In genomic region chr2:88853403-88853790, GRCh38 we compare ENCODE assay signal across 20 cellular contexts.
DNase-seq lines count a peak whose midpoint lies in the region; ATAC-seq and TF ChIP-seq lines count a peak whose summit lies in the region.
"Had no signal": no experiment of that assay in that cellular context is flagged by ENCODE, and none has a peak within 500 bp of the region (broad histone marks: within the 10 kb centered on the region; RNA-seq: fewer than 3 reads in every experiment).

No MANE protein-coding gene starts in this region.

- H3K36me3 ChIP-seq in OCI-LY7 (ENCODE audit: insufficient read depth, low read length) = peaks cover 26% of the 10 kb centered on the region
- H3K36me3 ChIP-seq in CD4-positive, alpha-beta memory T cell (ENCODE audit: insufficient read depth, low read length) = no peaks in the 10 kb centered on the region
- H3K36me3 ChIP-seq: HAP-1 had no signal

- no peak overlapping the region for H3K4me3 Mint-ChIP-seq in stimulated activated naive CD8-positive, alpha-beta T cell treated with anti-CD3 and anti-CD28 coated beads, Interleukin-15, Interleukin-2, amounts not matched to agents 100 ng/mL and 50 ng/mL, for 24 hours
- peak overlapping the region; percentile 53 for H3K4me3 Mint-ChIP-seq in memory B cell
- H3K4me3 Mint-ChIP-seq in CD4-positive, alpha-beta memory T cell = no peak overlapping the region

- CTCF ChIA-PET in OCI-LY7 (lab: Charles Lee; ENCODE audit: unreplicated experiment) = interaction anchor here (2.9 kb wide), 1 partner anchor 22 kb away, joined by 16 read pairs; no protein-coding TSS in a partner anchor
- CTCF ChIA-PET in CD4-positive, alpha-beta memory T cell (lab: Charles Lee; ENCODE audit: partially characterized antibody) = no interaction called here

- no peak for TF ChIP-seq CTCF in OCI-LY7 (conservative IDR thresholded peaks at IDR 0.05; ENCODE audit: low read length)

- no peak for DNase-seq in stimulated activated naive CD8-positive, alpha-beta T cell treated with anti-CD3 and anti-CD28 coated beads, Interleukin-15, Interleukin-2, amounts not matched to agents 100 U/mL and 50 U/mL, for 24 hours
- DNase-seq in OCI-LY7 (ENCODE audit: low spot score) = no peak
- DNase-seq in memory B cell (ENCODE audit: low spot score in 2 of 2) = no peak
- DNase-seq in CD4-positive, alpha-beta memory T cell = no peak
- DNase-seq in substantia nigra (lab: John Stamatoyannopoulos, UW) = no peak
- DNase-seq in GOT3 (lab: John Stamatoyannopoulos, UW) = no peak
- DNase-seq: 8988T, AML-193, DMS79, GM23248, NCI-H1694 treated with DMSO at 0.1 percent for 48 hours, NCI-H2081 treated with DMSO at 0.1 percent for 48 hours, NCI-H2171 treated with DMSO at 0.1 percent for 48 hours, NCI-H524 treated with DMSO at 0.1 percent for 48 hours, NCI-H82, Right ventricle myocardium superior, SW 1271 had no signal

- BruUV-seq in OCI-LY7 (replicated peaks; lab: Mats Ljungman, UMichigan) = no TSS peak

- intact Hi-C loops in OCI-LY7 (cut with micrococcal nuclease; ENCODE audit: unreplicated experiment) = no loop called here
- intact Hi-C loops in CD4-positive, alpha-beta memory T cell (cut with micrococcal nuclease) = no loop called here

- no peaks in the 10 kb centered on the region for H3K36me3 Mint-ChIP-seq in stimulated activated naive CD8-positive, alpha-beta T cell treated with anti-CD3 and anti-CD28 coated beads, Interleukin-15, Interleukin-2, amounts not matched to agents 100 ng/mL and 50 ng/mL, for 24 hours (ENCODE audit: low read depth)
- peaks cover 23% of the 10 kb centered on the region for H3K36me3 Mint-ChIP-seq in memory B cell
- H3K36me3 Mint-ChIP-seq in CD4-positive, alpha-beta memory T cell = no peaks in the 10 kb centered on the region

- peaks cover 12% of the 10 kb centered on the region for H3K4me1 Mint-ChIP-seq in stimulated activated naive CD8-positive, alpha-beta T cell treated with anti-CD3 and anti-CD28 coated beads, Interleukin-15, Interleukin-2, amounts not matched to agents 100 ng/mL and 50 ng/mL, for 24 hours (ENCODE audit: low read depth)
- peaks cover 57% of the 10 kb centered on the region for H3K4me1 Mint-ChIP-seq in memory B cell
- H3K4me1 Mint-ChIP-seq in CD4-positive, alpha-beta memory T cell = no peaks in the 10 kb centered on the region

- H3K27me3 ChIP-seq in CD4-positive, alpha-beta memory T cell (ENCODE audit: insufficient read depth, low read length) = no peaks in the 10 kb centered on the region

- H3K27ac ChIP-seq in OCI-LY7 (ENCODE audit: low read depth, low read length, poor library complexity, severe bottlenecking) (peak overlapping the region; percentile 100), substantia nigra (ENCODE audit: low read depth, low read length, poor library complexity, severe bottlenecking) (no peak overlapping the region)
- no peak overlapping the region for H3K27ac ChIP-seq in CD4-positive, alpha-beta memory T cell (ENCODE audit: low read depth, low read length)
- H3K27ac ChIP-seq: GM23248 had no signal

- H3K27me3 Mint-ChIP-seq in stimulated activated naive CD8-positive, alpha-beta T cell treated with anti-CD3 and anti-CD28 coated beads, Interleukin-15, Interleukin-2, amounts not matched to agents 100 ng/mL and 50 ng/mL, for 24 hours = peaks cover 3% of the 10 kb centered on the region
- H3K27me3 Mint-ChIP-seq in memory B cell = no peaks in the 10 kb centered on the region
- peaks cover 8 to 21% of the 10 kb centered on the region in 2 donors for H3K27me3 Mint-ChIP-seq in CD4-positive, alpha-beta memory T cell

- no peaks in the 10 kb centered on the region for H4K20me1 ChIP-seq in OCI-LY7 (ENCODE audit: insufficient read depth, low read length)

- H3K79me2 ChIP-seq in OCI-LY7 (ENCODE audit: insufficient read depth, low read depth, low read length) = peaks cover 62% of the 10 kb centered on the region; the same call in 1 of the 2 replicates

- peaks cover 96% of the 10 kb centered on the region for H3K4me1 ChIP-seq in OCI-LY7 (ENCODE audit: insufficient read depth, low read length, poor library complexity, severe bottlenecking)
- no peaks in the 10 kb centered on the region for H3K4me1 ChIP-seq in CD4-positive, alpha-beta memory T cell (ENCODE audit: insufficient read depth, low read length)
- H3K4me1 ChIP-seq: HAP-1 had no signal

- no peak overlapping the region; the same call in 1 of the 2 replicates for H2AFZ ChIP-seq in OCI-LY7 (ENCODE audit: low read length)
- H2AFZ ChIP-seq: GM23248 had no signal

- H3K9me2 ChIP-seq in OCI-LY7 (ENCODE audit: insufficient read depth, low read length) = no peaks in the 10 kb centered on the region

- POLR2A ChIA-PET in OCI-LY7 (lab: Charles Lee) = interaction anchor here (3.2 to 27.8 kb wide), 4 partner anchors 1 to 103 kb away, joined by 19 to 2147 read pairs (median 1244); no protein-coding TSS in a partner anchor
- POLR2A ChIA-PET in CD4-positive, alpha-beta memory T cell (lab: Charles Lee; ENCODE audit: partially characterized antibody) = no interaction called here

- H3K27ac Mint-ChIP-seq in stimulated activated naive CD8-positive, alpha-beta T cell treated with anti-CD3 and anti-CD28 coated beads, Interleukin-15, Interleukin-2, amounts not matched to agents 100 ng/mL and 50 ng/mL, for 24 hours = peak overlapping the region; percentile 74
- peak overlapping the region; percentile 93 for H3K27ac Mint-ChIP-seq in memory B cell
- no peak overlapping the region for H3K27ac Mint-ChIP-seq in CD4-positive, alpha-beta memory T cell

- ATAC-seq in stimulated activated naive CD8-positive, alpha-beta T cell treated with anti-CD3 and anti-CD28 coated beads, Interleukin-15, Interleukin-2, amounts not matched to agents 100 U/mL and 50 U/mL, for 24 hours = no peak
- ATAC-seq in memory B cell (ENCODE audit: low read depth) (no peak), HG03469 (IDR thresholded peaks at IDR 0.05; ENCODE audit: unreplicated experiment) (no peak)

- H3K9me3 ChIP-seq in OCI-LY7 (ENCODE audit: low read length) = no peaks in the 10 kb centered on the region
- H3K9me3 ChIP-seq in CD4-positive, alpha-beta memory T cell (ENCODE audit: control insufficient read depth in 1 of 2, low read length in 2 of 2) = no peaks in the 10 kb centered on the region
- H3K9me3 ChIP-seq: HAP-1 had no signal

- H3K4me2 ChIP-seq in OCI-LY7 (ENCODE audit: low read length) = peak overlapping the region; percentile 77

- H3K9me3 Mint-ChIP-seq in stimulated activated naive CD8-positive, alpha-beta T cell treated with anti-CD3 and anti-CD28 coated beads, Interleukin-15, Interleukin-2, amounts not matched to agents 100 ng/mL and 50 ng/mL, for 24 hours = no peaks in the 10 kb centered on the region
- peaks cover 2% of the 10 kb centered on the region for H3K9me3 Mint-ChIP-seq in memory B cell
- peaks cover 0 to 2% (median 0%) of the 10 kb centered on the region in 8 donors for H3K9me3 Mint-ChIP-seq in CD4-positive, alpha-beta memory T cell

- H3K4me3 ChIP-seq in OCI-LY7 (ENCODE audit: low read depth, low read length, poor library complexity, severe bottlenecking) = peak overlapping the region; percentile 1
- no peak overlapping the region for H3K4me3 ChIP-seq in CD4-positive, alpha-beta memory T cell (ENCODE audit: low read length in 2 of 2)
- H3K4me3 ChIP-seq: GM23248, HAP-1 had no signal

Comparison
In these comparisons a context has a peak if more than half of its experiments do, and no peak if none do; other contexts are left out.
1. H3K27ac Mint-ChIP-seq: peak in stimulated activated naive CD8-positive, alpha-beta T cell treated with anti-CD3 and anti-CD28 coated beads, Interleukin-15, Interleukin-2, amounts not matched to agents 100 ng/mL and 50 ng/mL, for 24 hours (single experiment) and memory B cell (single experiment); none in CD4-positive, alpha-beta memory T cell (0 of 7).